27 cellular contexts compared by ENCODE assay signal in the genomic region with DNA sequence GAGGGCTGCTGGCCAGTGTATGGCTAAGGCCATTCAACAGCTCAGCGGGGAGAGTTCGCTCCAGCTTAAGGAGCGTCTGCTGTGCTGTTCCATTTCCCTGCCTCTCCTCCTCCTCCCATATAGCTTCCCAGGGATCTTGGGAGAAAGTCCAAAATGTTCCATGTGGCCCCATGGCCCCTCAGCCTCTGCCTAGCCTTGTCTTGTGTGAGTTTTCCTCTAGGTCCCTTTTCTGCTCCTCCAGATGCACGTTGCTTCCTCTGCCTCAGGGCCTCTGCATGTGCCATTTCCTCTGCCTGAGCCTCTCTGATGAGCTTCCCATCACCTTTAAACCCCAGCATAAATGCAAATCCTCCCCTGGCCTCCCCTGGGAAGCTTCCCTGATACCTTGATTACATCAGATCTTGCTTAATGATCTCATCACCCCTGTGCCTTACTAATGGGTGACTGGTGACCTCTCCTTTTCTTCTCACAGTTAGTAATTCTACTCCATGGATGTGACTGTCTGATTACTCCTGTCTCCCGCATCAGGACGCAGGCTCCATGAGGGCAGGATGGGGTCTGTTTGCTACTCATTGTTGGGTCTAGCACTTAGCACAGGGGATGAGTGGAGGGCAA. TPM values are rescaled to one million over a fixed set of nuclear protein-coding genes. Genes with fewer than 3 reads are reported as not detected.
DNase-seq lines count a peak whose midpoint lies in the region; ATAC-seq, FAIRE-seq and TF ChIP-seq lines count a peak whose summit lies in the region.
"Had no signal": no experiment of that assay in that cellular context is flagged by ENCODE, and none has a peak within 500 bp of the region (broad histone marks: within the 10 kb centered on the region; RNA-seq: fewer than 3 reads in every experiment).

No MANE protein-coding gene starts in this region.

- H3K27ac ChIP-seq in BLaER1 treated with 17β-estradiol and CSF1 and Interleukin-3, amounts not matched to agents 10 nM and 100 nM: no peak overlapping the region
- H3K27ac ChIP-seq in kidney (ENCODE audit: low read depth in 2 of 2, low read length in 2 of 2) (peak overlapping the region; percentile 32 to 71), sigmoid colon (no peak overlapping the region), smooth muscle cell (ENCODE audit: low read depth) (no peak overlapping the region)
- H3K27ac ChIP-seq: neutrophil, upper lobe of right lung had no signal

- peak overlapping the region in 7 of 11 experiments; percentile 3 to 65 (median 25); a peak in 9 of 22 replicates for H3K4me2 ChIP-seq in BLaER1 treated with 17β-estradiol and CSF1 and Interleukin-3, amounts not matched to agents 10 nM and 100 nM
- H3K4me2 ChIP-seq in smooth muscle cell: no peak overlapping the region

- H3K79me2 ChIP-seq in smooth muscle cell (ENCODE audit: low read depth): peaks cover 38% of the 10 kb centered on the region

- TF ChIP-seq CTCF in kidney (IDR thresholded peaks at IDR 0.05; ENCODE audit: borderline replicate concordance, extremely low read depth, insufficient read depth) (no peak), sigmoid colon (IDR thresholded peaks at IDR 0.05) (no peak), smooth muscle cell (IDR thresholded peaks at IDR 0.05; ENCODE audit: borderline replicate concordance, insufficient read depth, poor library complexity, severe bottlenecking) (no peak)

- POLR2A ChIA-PET in activated CD4-positive, alpha-beta T cell treated with anti-CD3 and anti-CD28 coated beads for 36 hours (lab: Charles Lee): no interaction called here

- no peak for DNase-seq in T-helper 17 cell
- peak; percentile 35 for DNase-seq in kidney
- DNase-seq in sigmoid colon: peak; percentile 22
- DNase-seq in smooth muscle cell (lab: John Stamatoyannopoulos, UW; ENCODE audit: unreplicated experiment): no peak
- no peak for DNase-seq in activated naive CD8-positive, alpha-beta T cell treated with anti-CD3 and anti-CD28 coated beads, Interleukin-2, amount 50 U/mL, for 24 hours
- DNase-seq in activated CD4-positive, alpha-beta T cell treated with anti-CD3 and anti-CD28 coated beads for 36 hours: no peak
- no peak for DNase-seq in HTR-8/SVneo (ENCODE audit: insufficient read length, low spot score)
- DNase-seq: activated naive CD4-positive, alpha-beta T cell treated with Interleukin-2 at 50 U/mL for 16 hours; activated T-cell treated with anti-CD3 and anti-CD28 coated beads, Interleukin-2, amount 50 U/mL, for 48 hours; C1 segment of cervical spinal cord; effector CD8-positive, alpha-beta T cell; erythroblast; GDM1; HCEC 1CT; KBM-7; MM.1S; NCI-H1417; NCI-H2081 treated with DMSO at 0.1 percent for 48 hours; NCI-H345; small intestine; stimulated activated CD4-positive, alpha-beta T cell treated with anti-CD3 and anti-CD28 coated beads, Interleukin-2, amount 100 ng/mL, for 24 hours had no signal

- ATAC-seq in T-helper 17 cell: no peak
- no peak for ATAC-seq in activated naive CD8-positive, alpha-beta T cell treated with anti-CD3 and anti-CD28 coated beads, Interleukin-2, amount 50 U/mL, for 24 hours
- no peak for ATAC-seq in activated CD4-positive, alpha-beta T cell treated with anti-CD3 and anti-CD28 coated beads for 36 hours
- ATAC-seq: upper lobe of right lung had no signal

- no peak for TF ChIP-seq EP300 in sigmoid colon (IDR thresholded peaks at IDR 0.05)

- no peaks in the 10 kb centered on the region for H3K36me3 Mint-ChIP-seq in T-helper 17 cell (ENCODE audit: low read depth)
- no peaks in the 10 kb centered on the region for H3K36me3 Mint-ChIP-seq in activated naive CD8-positive, alpha-beta T cell treated with anti-CD3 and anti-CD28 coated beads, Interleukin-2, amount 50 U/mL, for 24 hours (ENCODE audit: low read depth)
- no peaks in the 10 kb centered on the region for H3K36me3 Mint-ChIP-seq in activated CD4-positive, alpha-beta T cell treated with anti-CD3 and anti-CD28 coated beads for 36 hours (ENCODE audit: low read depth)

- H3K9ac ChIP-seq in BLaER1 treated with 17β-estradiol and CSF1 and Interleukin-3, amounts not matched to agents 10 nM and 100 nM: no peak overlapping the region
- no peak overlapping the region for H3K9ac ChIP-seq in kidney (ENCODE audit: low read length in 2 of 2)
- no peak overlapping the region for H3K9ac ChIP-seq in smooth muscle cell (ENCODE audit: low read depth)

- TF ChIP-seq POLR2A in sigmoid colon (IDR thresholded peaks at IDR 0.05): no peak

- H4K20me1 ChIP-seq in BLaER1 treated with 17β-estradiol and CSF1 and Interleukin-3, amounts not matched to agents 10 nM and 100 nM: no peaks in the 10 kb centered on the region
- peaks cover 99% of the 10 kb centered on the region for H4K20me1 ChIP-seq in smooth muscle cell (ENCODE audit: low read depth)

- H3K27me3 ChIP-seq in BLaER1 treated with 17β-estradiol and CSF1 and Interleukin-3, amounts not matched to agents 10 nM and 100 nM: no peaks in the 10 kb centered on the region
- H3K27me3 ChIP-seq in sigmoid colon: no peaks in the 10 kb centered on the region
- H3K27me3 ChIP-seq in smooth muscle cell (ENCODE audit: low read depth): no peaks in the 10 kb centered on the region
- H3K27me3 ChIP-seq: adrenal gland, neutrophil, upper lobe of right lung had no signal

- FAIRE-seq in kidney (lab: Jason Lieb, UNC): no peak
- no peak for FAIRE-seq in HTR-8/SVneo (lab: Jason Lieb, UNC)
- FAIRE-seq: RCC 7860, small intestine had no signal

- no peaks in the 10 kb centered on the region for H3K4me1 Mint-ChIP-seq in T-helper 17 cell
- H3K4me1 Mint-ChIP-seq in activated naive CD8-positive, alpha-beta T cell treated with anti-CD3 and anti-CD28 coated beads, Interleukin-2, amount 50 U/mL, for 24 hours: no peaks in the 10 kb centered on the region
- no peaks in the 10 kb centered on the region for H3K4me1 Mint-ChIP-seq in activated CD4-positive, alpha-beta T cell treated with anti-CD3 and anti-CD28 coated beads for 36 hours

- intact Hi-C loops in kidney (cut with DNase I) (no loop called here), sigmoid colon (cut with DNase I) (no loop called here)
- intact Hi-C loops in activated CD4-positive, alpha-beta T cell treated with anti-CD3 and anti-CD28 coated beads for 36 hours (cut with DNase I, micrococcal nuclease): no loop called here

- H3K4me1 ChIP-seq in BLaER1 treated with 17β-estradiol and CSF1 and Interleukin-3, amounts not matched to agents 10 nM and 100 nM: peaks cover 0 to 39% (median 29%) of the 10 kb centered on the region in 10 experiments; a peak in 15 of 20 replicates
- H3K4me1 ChIP-seq in kidney (ENCODE audit: control insufficient read depth in 1 of 2, insufficient read depth in 1 of 2, low read depth in 1 of 2, low read length in 2 of 2): peaks cover 0 to 4% of the 10 kb centered on the region in 2 donors
- H3K4me1 ChIP-seq in sigmoid colon: no peaks in the 10 kb centered on the region
- no peaks in the 10 kb centered on the region for H3K4me1 ChIP-seq in smooth muscle cell (ENCODE audit: low read depth)
- H3K4me1 ChIP-seq: adrenal gland, Caco-2, upper lobe of right lung had no signal

- H3K9me3 Mint-ChIP-seq in activated naive CD8-positive, alpha-beta T cell treated with anti-CD3 and anti-CD28 coated beads, Interleukin-2, amount 50 U/mL, for 24 hours: no peaks in the 10 kb centered on the region
- no peaks in the 10 kb centered on the region for H3K9me3 Mint-ChIP-seq in activated CD4-positive, alpha-beta T cell treated with anti-CD3 and anti-CD28 coated beads for 36 hours (ENCODE audit: low read depth)

- no peak overlapping the region for H3K27ac Mint-ChIP-seq in T-helper 17 cell
- H3K27ac Mint-ChIP-seq in activated naive CD8-positive, alpha-beta T cell treated with anti-CD3 and anti-CD28 coated beads, Interleukin-2, amount 50 U/mL, for 24 hours: no peak overlapping the region
- no peak overlapping the region for H3K27ac Mint-ChIP-seq in activated CD4-positive, alpha-beta T cell treated with anti-CD3 and anti-CD28 coated beads for 36 hours

- H3K4me3 Mint-ChIP-seq in T-helper 17 cell: peak overlapping the region; percentile 42
- no peak overlapping the region for H3K4me3 Mint-ChIP-seq in activated naive CD8-positive, alpha-beta T cell treated with anti-CD3 and anti-CD28 coated beads, Interleukin-2, amount 50 U/mL, for 24 hours
- H3K4me3 Mint-ChIP-seq in activated CD4-positive, alpha-beta T cell treated with anti-CD3 and anti-CD28 coated beads for 36 hours: no peak overlapping the region

- WGBS in sigmoid colon, 2 donors: 88 to 94% methylated on average over 6 of the region's 6 CpGs
- 95% methylated on average over 6 of the region's 6 CpGs for WGBS in smooth muscle cell (ENCODE audit: low lambda C conversion rate)

- no peak overlapping the region for H3K4me3 ChIP-seq in BLaER1 treated with 17β-estradiol and CSF1 and Interleukin-3, amounts not matched to agents 10 nM and 100 nM
- H3K4me3 ChIP-seq in kidney (ENCODE audit: low read length in 2 of 2) (no peak overlapping the region), sigmoid colon (no peak overlapping the region), smooth muscle cell (no peak overlapping the region)
- H3K4me3 ChIP-seq: adrenal gland, upper lobe of right lung had no signal

- peaks cover 6% of the 10 kb centered on the region for H3K27me3 Mint-ChIP-seq in T-helper 17 cell
- H3K27me3 Mint-ChIP-seq in activated naive CD8-positive, alpha-beta T cell treated with anti-CD3 and anti-CD28 coated beads, Interleukin-2, amount 50 U/mL, for 24 hours: peaks cover 3% of the 10 kb centered on the region
- H3K27me3 Mint-ChIP-seq in activated CD4-positive, alpha-beta T cell treated with anti-CD3 and anti-CD28 coated beads for 36 hours: no peaks in the 10 kb centered on the region

- peaks cover 15% of the 10 kb centered on the region for H3F3A ChIP-seq in smooth muscle cell (ENCODE audit: low read depth)

- CTCF ChIA-PET in activated CD4-positive, alpha-beta T cell treated with anti-CD3 and anti-CD28 coated beads for 36 hours (lab: Charles Lee): interaction anchor here (0.6 kb wide), 1 partner anchor 71 kb away, joined by 3 read pairs; no protein-coding TSS in a partner anchor

- H3K36me3 ChIP-seq in BLaER1 treated with 17β-estradiol and CSF1 and Interleukin-3, amounts not matched to agents 10 nM and 100 nM: no peaks in the 10 kb centered on the region
- H3K36me3 ChIP-seq in kidney (ENCODE audit: control insufficient read depth in 1 of 2, insufficient read depth in 2 of 2, low read length in 2 of 2) (no peaks in the 10 kb centered on the region), sigmoid colon (no peaks in the 10 kb centered on the region), smooth muscle cell (ENCODE audit: low read depth) (no peaks in the 10 kb centered on the region)
- H3K36me3 ChIP-seq: adrenal gland, neutrophil, upper lobe of right lung had no signal

- peaks cover 0 to 5% (median 3%) of the 10 kb centered on the region in 11 experiments; a peak in 9 of 22 replicates for H3K9me3 ChIP-seq in BLaER1 treated with 17β-estradiol and CSF1 and Interleukin-3, amounts not matched to agents 10 nM and 100 nM (replicated peaks in 1 of 11)
- H3K9me3 ChIP-seq in T-helper 17 cell (ENCODE audit: control insufficient read depth, low read length, poor library complexity, severe bottlenecking) (no peaks in the 10 kb centered on the region), kidney (ENCODE audit: control insufficient read depth in 1 of 2, low read length in 2 of 2) (no peaks in the 10 kb centered on the region), sigmoid colon (peaks cover 0 to 3% (median 0%) of the 10 kb centered on the region in 4 donors), smooth muscle cell (replicated peaks; ENCODE audit: low read depth) (no peaks in the 10 kb centered on the region)
- H3K9me3 ChIP-seq: adrenal gland, Caco-2, neutrophil, upper lobe of right lung had no signal

- H2AFZ ChIP-seq in smooth muscle cell (ENCODE audit: low read depth): no peak overlapping the region

RNA-seq across cellular contexts. Expression of gene ITGA11, which starts 24.0 kb away (rescaled TPM):
- total RNA-seq in T-helper 17 cell (under 1 TPM in 1 of 2 donors, not detected in 1; 0.17 TPM), kidney (11.1 TPM), sigmoid colon (1 to 10 TPM in 3 of 4 donors, under 1 TPM in 1; 0.95 to 6.1 (median 2.7) TPM), smooth muscle cell (85.9 and 87.8 TPM in 2 replicates)
- polyA plus RNA-seq in kidney (ENCODE audit: insufficient read depth, low read depth, low replicate concordance) (3.4 TPM), sigmoid colon (1 to 10 TPM in 1 of 3 donors, under 1 TPM in 2; 0.71 to 2.4 (median 0.92) TPM), smooth muscle cell (89.4 and 133 TPM in 2 replicates)
- 1 to 10 TPM; 2.9 to 3.2 TPM for total RNA-seq in activated CD4-positive, alpha-beta T cell treated with anti-CD3 and anti-CD28 coated beads for 36 hours

Comparison
In these comparisons a context has a peak if more than half of its experiments do, and no peak if none do; other contexts are left out.
1. H3K27ac ChIP-seq: peak in kidney (2 of 2); none in BLaER1 treated with 17β-estradiol and CSF1 and Interleukin-3, amounts not matched to agents 10 nM and 100 nM (0 of 11), sigmoid colon (0 of 4) and smooth muscle cell (single experiment).
2. DNase-seq: peak in kidney (single experiment) and sigmoid colon (single experiment); none in T-helper 17 cell (0 of 3), smooth muscle cell (single experiment), activated naive CD8-positive, alpha-beta T cell treated with anti-CD3 and anti-CD28 coated beads, Interleukin-2, amount 50 U/mL, for 24 hours (single experiment), activated CD4-positive, alpha-beta T cell treated with anti-CD3 and anti-CD28 coated beads for 36 hours (single experiment) and HTR-8/SVneo (single experiment).